Comparison of ENCODE assay signal across 1 cellular context in the genomic region with DNA sequence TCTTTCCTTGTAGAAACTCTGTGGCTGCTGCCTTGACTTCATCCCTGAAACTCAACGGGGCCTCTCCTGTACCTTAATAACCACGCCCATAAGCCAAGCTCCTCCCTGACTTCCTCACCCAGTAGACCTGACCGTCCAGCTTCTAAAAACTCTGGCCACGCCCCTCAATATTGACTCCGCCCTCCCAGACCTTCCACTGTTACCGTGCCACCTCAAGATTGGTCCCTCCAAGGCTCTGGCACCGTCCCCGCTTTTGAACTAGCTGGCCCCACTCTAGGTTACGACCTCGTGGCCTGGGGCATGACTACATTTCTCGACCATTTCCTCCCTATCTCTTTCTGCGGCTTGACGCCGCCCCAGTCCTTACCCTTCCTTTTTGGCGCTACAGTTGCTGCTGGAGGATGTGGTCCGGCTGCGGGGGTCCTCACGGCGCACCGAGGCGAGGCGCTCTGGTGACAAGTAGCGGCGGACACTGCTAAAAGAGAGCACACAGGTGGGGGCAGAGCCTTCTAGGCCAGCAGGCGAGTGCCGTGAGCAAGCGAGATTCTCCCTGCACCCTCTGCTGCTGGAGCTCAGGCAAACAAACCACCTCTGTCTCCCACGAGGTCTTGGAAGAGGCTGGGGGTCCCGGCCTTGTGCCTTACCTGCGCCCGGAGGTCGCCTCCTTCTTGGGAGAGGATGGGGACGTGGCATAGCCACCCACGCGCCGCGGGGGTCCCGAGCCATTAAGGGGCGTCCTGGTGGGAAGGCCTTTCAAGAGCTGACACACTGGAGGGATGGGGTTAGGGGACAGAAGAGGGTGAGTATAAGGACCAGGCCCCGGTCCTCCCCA.
A peak's percentile ranks its signal among the peaks of the same experiment; 100 is the strongest.
TF ChIP-seq lines count a peak whose summit lies in the region.

No MANE protein-coding gene starts in this region.

TF ChIP-seq in K562, 482 proteins besides CTCF, POLR2A, EP300 and RAD21 (continued from another document and continues in another):
- TF ChIP-seq, protein P1, sequence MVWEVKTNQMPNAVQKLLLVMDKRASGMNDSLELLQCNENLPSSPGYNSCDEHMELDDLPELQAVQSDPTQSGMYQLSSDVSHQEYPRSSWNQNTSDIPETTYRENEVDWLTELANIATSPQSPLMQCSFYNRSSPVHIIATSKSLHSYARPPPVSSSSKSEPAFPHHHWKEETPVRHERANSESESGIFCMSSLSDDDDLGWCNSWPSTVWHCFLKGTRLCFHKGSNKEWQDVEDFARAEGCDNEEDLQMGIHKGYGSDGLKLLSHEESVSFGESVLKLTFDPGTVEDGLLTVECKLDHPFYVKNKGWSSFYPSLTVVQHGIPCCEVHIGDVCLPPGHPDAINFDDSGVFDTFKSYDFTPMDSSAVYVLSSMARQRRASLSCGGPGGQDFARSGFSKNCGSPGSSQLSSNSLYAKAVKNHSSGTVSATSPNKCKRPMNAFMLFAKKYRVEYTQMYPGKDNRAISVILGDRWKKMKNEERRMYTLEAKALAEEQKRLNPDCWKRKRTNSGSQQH (CRISPR knock-in tag; IDR thresholded peaks at IDR 0.05) = no peak
- TF ChIP-seq KLF16 (IDR thresholded peaks at IDR 0.05) = no peak
- no peak for TF ChIP-seq SMARCA5 (IDR thresholded peaks at IDR 0.05)
- no peak for TF ChIP-seq ARHGAP35 (IDR thresholded peaks at IDR 0.05; ENCODE audit: partially characterized antibody)
- peak; percentile 31 for TF ChIP-seq TBP (optimal IDR thresholded peaks at IDR 0.05; ENCODE audit: low read depth, low read length)
- TF ChIP-seq, protein P2, sequence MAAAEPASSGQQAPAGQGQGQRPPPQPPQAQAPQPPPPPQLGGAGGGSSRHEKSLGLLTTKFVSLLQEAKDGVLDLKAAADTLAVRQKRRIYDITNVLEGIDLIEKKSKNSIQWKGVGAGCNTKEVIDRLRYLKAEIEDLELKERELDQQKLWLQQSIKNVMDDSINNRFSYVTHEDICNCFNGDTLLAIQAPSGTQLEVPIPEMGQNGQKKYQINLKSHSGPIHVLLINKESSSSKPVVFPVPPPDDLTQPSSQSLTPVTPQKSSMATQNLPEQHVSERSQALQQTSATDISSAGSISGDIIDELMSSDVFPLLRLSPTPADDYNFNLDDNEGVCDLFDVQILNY (CRISPR knock-in tag; IDR thresholded peaks at IDR 0.05) = no peak
- no peak for TF ChIP-seq WHSC1 (IDR thresholded peaks at IDR 0.05; ENCODE audit: low read length)
- TF ChIP-seq, protein P3, sequence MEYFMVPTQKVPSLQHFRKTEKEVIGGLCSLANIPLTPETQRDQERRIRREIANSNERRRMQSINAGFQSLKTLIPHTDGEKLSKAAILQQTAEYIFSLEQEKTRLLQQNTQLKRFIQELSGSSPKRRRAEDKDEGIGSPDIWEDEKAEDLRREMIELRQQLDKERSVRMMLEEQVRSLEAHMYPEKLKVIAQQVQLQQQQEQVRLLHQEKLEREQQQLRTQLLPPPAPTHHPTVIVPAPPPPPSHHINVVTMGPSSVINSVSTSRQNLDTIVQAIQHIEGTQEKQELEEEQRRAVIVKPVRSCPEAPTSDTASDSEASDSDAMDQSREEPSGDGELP (CRISPR knock-in tag; IDR thresholded peaks at IDR 0.05; ENCODE audit: borderline replicate concordance) = peak; percentile 70
- no peak for TF ChIP-seq ZNF707 (CRISPR knock-in tag; conservative IDR thresholded peaks at IDR 0.05)
- no peak for TF ChIP-seq MCM5 (IDR thresholded peaks at IDR 0.05; ENCODE audit: low read depth)
- no peak for TF ChIP-seq HDAC3 (IDR thresholded peaks at IDR 0.05; ENCODE audit: borderline replicate concordance, partially characterized antibody)
- TF ChIP-seq ZNF124 (CRISPR knock-in tag; IDR thresholded peaks at IDR 0.05) = no peak
- TF ChIP-seq GTF2E2 (tag; IDR thresholded peaks at IDR 0.05) = no peak
- no peak for TF ChIP-seq PPARD (CRISPR knock-in tag; IDR thresholded peaks at IDR 0.05)
- 0 out of 2 replicates have a peak, but pooled peaks have one; percentile 41 for TF ChIP-seq ZBTB1 (CRISPR knock-in tag; IDR thresholded peaks at IDR 0.05; ENCODE audit: borderline replicate concordance, low read depth)
- TF ChIP-seq MYC (IDR thresholded peaks at IDR 0.05; ENCODE audit: low read depth, low read length) = peak; percentile 46; the same call in 1 of the 2 replicates
- TF ChIP-seq MYC (CRISPR knock-in tag; IDR thresholded peaks at IDR 0.05; ENCODE audit: borderline replicate concordance, low read depth) = peak; percentile 73
- TF ChIP-seq, protein P4, sequence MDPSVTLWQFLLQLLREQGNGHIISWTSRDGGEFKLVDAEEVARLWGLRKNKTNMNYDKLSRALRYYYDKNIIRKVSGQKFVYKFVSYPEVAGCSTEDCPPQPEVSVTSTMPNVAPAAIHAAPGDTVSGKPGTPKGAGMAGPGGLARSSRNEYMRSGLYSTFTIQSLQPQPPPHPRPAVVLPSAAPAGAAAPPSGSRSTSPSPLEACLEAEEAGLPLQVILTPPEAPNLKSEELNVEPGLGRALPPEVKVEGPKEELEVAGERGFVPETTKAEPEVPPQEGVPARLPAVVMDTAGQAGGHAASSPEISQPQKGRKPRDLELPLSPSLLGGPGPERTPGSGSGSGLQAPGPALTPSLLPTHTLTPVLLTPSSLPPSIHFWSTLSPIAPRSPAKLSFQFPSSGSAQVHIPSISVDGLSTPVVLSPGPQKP (CRISPR knock-in tag; IDR thresholded peaks at IDR 0.05) = no peak
- TF ChIP-seq ZNF589 (CRISPR knock-in tag; IDR thresholded peaks at IDR 0.05; ENCODE audit: low read depth) = no peak
- peak; percentile 37; the same call in 1 of the 2 replicates for TF ChIP-seq NCOA1 (IDR thresholded peaks at IDR 0.05; ENCODE audit: low read depth)
- TF ChIP-seq CCNT2 (IDR thresholded peaks at IDR 0.05; ENCODE audit: borderline replicate concordance, extremely low read depth, insufficient read length, low read depth, low read length) = no peak
- no peak for TF ChIP-seq STAT5B (CRISPR knock-in tag; IDR thresholded peaks at IDR 0.05)
- TF ChIP-seq, protein P5, sequence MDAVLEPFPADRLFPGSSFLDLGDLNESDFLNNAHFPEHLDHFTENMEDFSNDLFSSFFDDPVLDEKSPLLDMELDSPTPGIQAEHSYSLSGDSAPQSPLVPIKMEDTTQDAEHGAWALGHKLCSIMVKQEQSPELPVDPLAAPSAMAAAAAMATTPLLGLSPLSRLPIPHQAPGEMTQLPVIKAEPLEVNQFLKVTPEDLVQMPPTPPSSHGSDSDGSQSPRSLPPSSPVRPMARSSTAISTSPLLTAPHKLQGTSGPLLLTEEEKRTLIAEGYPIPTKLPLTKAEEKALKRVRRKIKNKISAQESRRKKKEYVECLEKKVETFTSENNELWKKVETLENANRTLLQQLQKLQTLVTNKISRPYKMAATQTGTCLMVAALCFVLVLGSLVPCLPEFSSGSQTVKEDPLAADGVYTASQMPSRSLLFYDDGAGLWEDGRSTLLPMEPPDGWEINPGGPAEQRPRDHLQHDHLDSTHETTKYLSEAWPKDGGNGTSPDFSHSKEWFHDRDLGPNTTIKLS (IDR thresholded peaks at IDR 0.05; ENCODE audit: borderline replicate concordance, low read depth) = no peak
- TF ChIP-seq TAF1 (IDR thresholded peaks at IDR 0.05; ENCODE audit: control insufficient read depth, extremely low read depth, insufficient read depth, low read length, severe bottlenecking) = no peak
- TF ChIP-seq, protein P6, sequence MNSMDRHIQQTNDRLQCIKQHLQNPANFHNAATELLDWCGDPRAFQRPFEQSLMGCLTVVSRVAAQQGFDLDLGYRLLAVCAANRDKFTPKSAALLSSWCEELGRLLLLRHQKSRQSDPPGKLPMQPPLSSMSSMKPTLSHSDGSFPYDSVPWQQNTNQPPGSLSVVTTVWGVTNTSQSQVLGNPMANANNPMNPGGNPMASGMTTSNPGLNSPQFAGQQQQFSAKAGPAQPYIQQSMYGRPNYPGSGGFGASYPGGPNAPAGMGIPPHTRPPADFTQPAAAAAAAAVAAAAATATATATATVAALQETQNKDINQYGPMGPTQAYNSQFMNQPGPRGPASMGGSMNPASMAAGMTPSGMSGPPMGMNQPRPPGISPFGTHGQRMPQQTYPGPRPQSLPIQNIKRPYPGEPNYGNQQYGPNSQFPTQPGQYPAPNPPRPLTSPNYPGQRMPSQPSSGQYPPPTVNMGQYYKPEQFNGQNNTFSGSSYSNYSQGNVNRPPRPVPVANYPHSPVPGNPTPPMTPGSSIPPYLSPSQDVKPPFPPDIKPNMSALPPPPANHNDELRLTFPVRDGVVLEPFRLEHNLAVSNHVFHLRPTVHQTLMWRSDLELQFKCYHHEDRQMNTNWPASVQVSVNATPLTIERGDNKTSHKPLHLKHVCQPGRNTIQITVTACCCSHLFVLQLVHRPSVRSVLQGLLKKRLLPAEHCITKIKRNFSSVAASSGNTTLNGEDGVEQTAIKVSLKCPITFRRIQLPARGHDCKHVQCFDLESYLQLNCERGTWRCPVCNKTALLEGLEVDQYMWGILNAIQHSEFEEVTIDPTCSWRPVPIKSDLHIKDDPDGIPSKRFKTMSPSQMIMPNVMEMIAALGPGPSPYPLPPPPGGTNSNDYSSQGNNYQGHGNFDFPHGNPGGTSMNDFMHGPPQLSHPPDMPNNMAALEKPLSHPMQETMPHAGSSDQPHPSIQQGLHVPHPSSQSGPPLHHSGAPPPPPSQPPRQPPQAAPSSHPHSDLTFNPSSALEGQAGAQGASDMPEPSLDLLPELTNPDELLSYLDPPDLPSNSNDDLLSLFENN (IDR thresholded peaks at IDR 0.05; ENCODE audit: low read depth in 2 of 2, low read length in 2 of 2) = no peak
- TF ChIP-seq, protein P7, sequence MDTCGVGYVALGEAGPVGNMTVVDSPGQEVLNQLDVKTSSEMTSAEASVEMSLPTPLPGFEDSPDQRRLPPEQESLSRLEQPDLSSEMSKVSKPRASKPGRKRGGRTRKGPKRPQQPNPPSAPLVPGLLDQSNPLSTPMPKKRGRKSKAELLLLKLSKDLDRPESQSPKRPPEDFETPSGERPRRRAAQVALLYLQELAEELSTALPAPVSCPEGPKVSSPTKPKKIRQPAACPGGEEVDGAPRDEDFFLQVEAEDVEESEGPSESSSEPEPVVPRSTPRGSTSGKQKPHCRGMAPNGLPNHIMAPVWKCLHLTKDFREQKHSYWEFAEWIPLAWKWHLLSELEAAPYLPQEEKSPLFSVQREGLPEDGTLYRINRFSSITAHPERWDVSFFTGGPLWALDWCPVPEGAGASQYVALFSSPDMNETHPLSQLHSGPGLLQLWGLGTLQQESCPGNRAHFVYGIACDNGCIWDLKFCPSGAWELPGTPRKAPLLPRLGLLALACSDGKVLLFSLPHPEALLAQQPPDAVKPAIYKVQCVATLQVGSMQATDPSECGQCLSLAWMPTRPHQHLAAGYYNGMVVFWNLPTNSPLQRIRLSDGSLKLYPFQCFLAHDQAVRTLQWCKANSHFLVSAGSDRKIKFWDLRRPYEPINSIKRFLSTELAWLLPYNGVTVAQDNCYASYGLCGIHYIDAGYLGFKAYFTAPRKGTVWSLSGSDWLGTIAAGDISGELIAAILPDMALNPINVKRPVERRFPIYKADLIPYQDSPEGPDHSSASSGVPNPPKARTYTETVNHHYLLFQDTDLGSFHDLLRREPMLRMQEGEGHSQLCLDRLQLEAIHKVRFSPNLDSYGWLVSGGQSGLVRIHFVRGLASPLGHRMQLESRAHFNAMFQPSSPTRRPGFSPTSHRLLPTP (IDR thresholded peaks at IDR 0.05; ENCODE audit: borderline replicate concordance, extremely low read depth, insufficient read length) = no peak
- TF ChIP-seq NONO (IDR thresholded peaks at IDR 0.05; ENCODE audit: low read depth in 2 of 2, low read length in 1 of 2) = no peak
- TF ChIP-seq MTA3 (IDR thresholded peaks at IDR 0.05; ENCODE audit: borderline replicate concordance) = peak; percentile 64; the same call in 1 of the 2 replicates
- TF ChIP-seq, protein P8, sequence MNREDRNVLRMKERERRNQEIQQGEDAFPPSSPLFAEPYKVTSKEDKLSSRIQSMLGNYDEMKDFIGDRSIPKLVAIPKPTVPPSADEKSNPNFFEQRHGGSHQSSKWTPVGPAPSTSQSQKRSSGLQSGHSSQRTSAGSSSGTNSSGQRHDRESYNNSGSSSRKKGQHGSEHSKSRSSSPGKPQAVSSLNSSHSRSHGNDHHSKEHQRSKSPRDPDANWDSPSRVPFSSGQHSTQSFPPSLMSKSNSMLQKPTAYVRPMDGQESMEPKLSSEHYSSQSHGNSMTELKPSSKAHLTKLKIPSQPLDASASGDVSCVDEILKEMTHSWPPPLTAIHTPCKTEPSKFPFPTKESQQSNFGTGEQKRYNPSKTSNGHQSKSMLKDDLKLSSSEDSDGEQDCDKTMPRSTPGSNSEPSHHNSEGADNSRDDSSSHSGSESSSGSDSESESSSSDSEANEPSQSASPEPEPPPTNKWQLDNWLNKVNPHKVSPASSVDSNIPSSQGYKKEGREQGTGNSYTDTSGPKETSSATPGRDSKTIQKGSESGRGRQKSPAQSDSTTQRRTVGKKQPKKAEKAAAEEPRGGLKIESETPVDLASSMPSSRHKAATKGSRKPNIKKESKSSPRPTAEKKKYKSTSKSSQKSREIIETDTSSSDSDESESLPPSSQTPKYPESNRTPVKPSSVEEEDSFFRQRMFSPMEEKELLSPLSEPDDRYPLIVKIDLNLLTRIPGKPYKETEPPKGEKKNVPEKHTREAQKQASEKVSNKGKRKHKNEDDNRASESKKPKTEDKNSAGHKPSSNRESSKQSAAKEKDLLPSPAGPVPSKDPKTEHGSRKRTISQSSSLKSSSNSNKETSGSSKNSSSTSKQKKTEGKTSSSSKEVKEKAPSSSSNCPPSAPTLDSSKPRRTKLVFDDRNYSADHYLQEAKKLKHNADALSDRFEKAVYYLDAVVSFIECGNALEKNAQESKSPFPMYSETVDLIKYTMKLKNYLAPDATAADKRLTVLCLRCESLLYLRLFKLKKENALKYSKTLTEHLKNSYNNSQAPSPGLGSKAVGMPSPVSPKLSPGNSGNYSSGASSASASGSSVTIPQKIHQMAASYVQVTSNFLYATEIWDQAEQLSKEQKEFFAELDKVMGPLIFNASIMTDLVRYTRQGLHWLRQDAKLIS (CRISPR knock-in tag; IDR thresholded peaks at IDR 0.05) = 0 out of 2 replicates have a peak, but pooled peaks have one; percentile 41
- TF ChIP-seq BACH1 (tag; IDR thresholded peaks at IDR 0.05) = no peak
- no peak for TF ChIP-seq ZNF224 (CRISPR knock-in tag; IDR thresholded peaks at IDR 0.05)
- TF ChIP-seq, protein P9, sequence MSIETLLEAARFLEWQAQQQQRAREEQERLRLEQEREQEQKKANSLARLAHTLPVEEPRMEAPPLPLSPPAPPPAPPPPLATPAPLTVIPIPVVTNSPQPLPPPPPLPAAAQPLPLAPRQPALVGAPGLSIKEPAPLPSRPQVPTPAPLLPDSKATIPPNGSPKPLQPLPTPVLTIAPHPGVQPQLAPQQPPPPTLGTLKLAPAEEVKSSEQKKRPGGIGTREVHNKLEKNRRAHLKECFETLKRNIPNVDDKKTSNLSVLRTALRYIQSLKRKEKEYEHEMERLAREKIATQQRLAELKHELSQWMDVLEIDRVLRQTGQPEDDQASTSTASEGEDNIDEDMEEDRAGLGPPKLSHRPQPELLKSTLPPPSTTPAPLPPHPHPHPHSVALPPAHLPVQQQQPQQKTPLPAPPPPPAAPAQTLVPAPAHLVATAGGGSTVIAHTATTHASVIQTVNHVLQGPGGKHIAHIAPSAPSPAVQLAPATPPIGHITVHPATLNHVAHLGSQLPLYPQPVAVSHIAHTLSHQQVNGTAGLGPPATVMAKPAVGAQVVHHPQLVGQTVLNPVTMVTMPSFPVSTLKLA (conservative IDR thresholded peaks at IDR 0.05) = 0 out of 4 replicates have a peak, but pooled peaks of 1 of the 2 experiments have one; percentile 26
- TF ChIP-seq CHD4 (IDR thresholded peaks at IDR 0.05; ENCODE audit: insufficient read depth, insufficient replicate concordance, low read depth, low read length, poor library complexity, severe bottlenecking) = no peak
- 0 out of 2 replicates have a peak, but pooled peaks have one; percentile 68 for TF ChIP-seq ZNF217 (CRISPR knock-in tag; IDR thresholded peaks at IDR 0.05)
- peak; percentile 60; the same call in 1 of the 2 replicates for TF ChIP-seq ZBTB7A (IDR thresholded peaks at IDR 0.05; ENCODE audit: borderline replicate concordance, control insufficient read depth, low read depth, low read length)
- no peak for TF ChIP-seq RFX1 (IDR thresholded peaks at IDR 0.05)
- TF ChIP-seq TCFL5 (CRISPR knock-in tag; conservative IDR thresholded peaks at IDR 0.05) = no peak
- TF ChIP-seq ZNF551 (CRISPR knock-in tag; IDR thresholded peaks at IDR 0.05) = no peak
- TF ChIP-seq ZNF134 (CRISPR knock-in tag; conservative IDR thresholded peaks at IDR 0.05) = no peak
